ENCODE assay signal across 8 cellular contexts in the genomic region with DNA sequence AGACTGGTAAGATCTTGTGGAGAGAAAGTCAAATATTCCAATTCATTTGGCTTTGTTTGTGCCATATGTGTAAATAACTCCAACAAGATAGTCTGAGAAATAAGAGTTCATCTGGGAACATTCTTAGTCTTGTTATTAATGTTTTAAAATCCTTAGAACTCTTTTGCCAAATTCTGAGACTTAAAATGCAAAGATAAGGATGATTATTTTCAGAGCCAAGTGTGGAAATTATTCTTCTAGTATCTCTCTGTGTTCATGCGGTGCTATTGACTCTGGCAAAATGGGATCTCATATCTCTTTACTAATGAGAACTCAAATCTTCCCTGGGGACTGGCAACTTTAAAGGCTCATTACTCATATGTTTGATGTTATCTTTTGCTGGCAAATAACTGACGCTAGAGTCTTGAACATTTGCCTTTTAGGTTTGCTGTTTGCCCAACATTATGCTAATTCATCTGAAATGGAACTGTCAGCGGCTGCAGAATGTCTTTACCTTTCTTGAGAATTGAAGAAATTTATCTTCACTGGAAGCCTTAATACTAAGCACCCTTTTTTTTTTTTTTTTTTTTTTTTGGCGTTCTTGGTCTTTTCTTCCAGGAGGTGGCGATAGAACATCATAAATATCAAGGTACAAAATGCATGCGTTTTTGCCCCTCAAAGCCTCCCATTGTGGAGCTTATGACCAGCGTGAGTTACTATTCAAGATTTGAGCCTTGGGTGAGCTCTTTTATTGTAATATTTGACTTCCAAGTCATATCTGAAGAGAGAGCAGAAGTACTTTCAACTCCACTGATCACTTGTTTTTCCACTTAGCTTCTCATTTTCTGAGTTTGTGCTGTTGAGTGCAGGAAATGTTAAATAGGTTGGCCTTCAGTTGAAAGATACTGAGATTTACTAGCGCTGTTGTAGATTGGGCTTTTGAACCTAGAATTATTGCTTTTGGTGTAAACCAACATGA.
A peak's percentile ranks its signal among the peaks of the same experiment; 100 is the strongest.
DNase-seq lines count a peak whose midpoint lies in the region; ATAC-seq and TF ChIP-seq lines count a peak whose summit lies in the region.

No MANE protein-coding gene starts in this region.

- ATAC-seq in activated CD8-positive, alpha-beta T cell treated with anti-CD3 and anti-CD28 coated beads for 36 hours, result no peak
- ATAC-seq in Right ventricle myocardium superior (ENCODE audit: poor library complexity) (peak; percentile 75), GM21526 (IDR thresholded peaks at IDR 0.05; ENCODE audit: low FRiP score, unreplicated experiment) (no peak), HG03039 (IDR thresholded peaks at IDR 0.05; ENCODE audit: unreplicated experiment) (no peak)

- H3K4me3 Mint-ChIP-seq in activated CD8-positive, alpha-beta T cell treated with anti-CD3 and anti-CD28 coated beads for 36 hours, result no peak overlapping the region

- CTCF ChIA-PET in activated CD8-positive, alpha-beta T cell treated with anti-CD3 and anti-CD28 coated beads for 36 hours (lab: Charles Lee), result interaction anchor here (0.6 to 7.2 kb wide), 26 partner anchors 9 to 1001 kb away, joined by 3 to 90 read pairs (median 4); partner anchors contain the start of gene IFNG-AS1

- DNase-seq in DMS 273 treated with DMSO at 0.1 percent for 48 hours (lab: John Stamatoyannopoulos, UW) (peak; percentile 45), H4 (ENCODE audit: low spot score) (peak; percentile 52), NCI-H2107 treated with DMSO at 0.1 percent for 48 hours (lab: John Stamatoyannopoulos, UW; ENCODE audit: unreplicated experiment) (peak; percentile 76), Right ventricle myocardium superior (no peak), retinal pigment epithelial cell (ENCODE audit: low read depth) (no peak)
- peak; percentile 20 for DNase-seq in activated CD8-positive, alpha-beta T cell treated with anti-CD3 and anti-CD28 coated beads for 36 hours

- TF ChIP-seq CTCF in activated CD8-positive, alpha-beta T cell treated with anti-CD3 and anti-CD28 coated beads for 36 hours (IDR thresholded peaks at IDR 0.05), result peak; percentile 72
- peak; percentile 53 for TF ChIP-seq CTCF in retinal pigment epithelial cell (conservative IDR thresholded peaks at IDR 0.05; ENCODE audit: low read depth, low read length)

- H3K9me3 Mint-ChIP-seq in activated CD8-positive, alpha-beta T cell treated with anti-CD3 and anti-CD28 coated beads for 36 hours, result no peaks in the 10 kb centered on the region

- peaks cover 16% of the 10 kb centered on the region for H3K4me1 Mint-ChIP-seq in activated CD8-positive, alpha-beta T cell treated with anti-CD3 and anti-CD28 coated beads for 36 hours (ENCODE audit: low read depth)

- no peaks in the 10 kb centered on the region for H3K36me3 Mint-ChIP-seq in activated CD8-positive, alpha-beta T cell treated with anti-CD3 and anti-CD28 coated beads for 36 hours (ENCODE audit: low read depth)

- H3K27ac Mint-ChIP-seq in activated CD8-positive, alpha-beta T cell treated with anti-CD3 and anti-CD28 coated beads for 36 hours, result no peak overlapping the region

- intact Hi-C loops in activated CD8-positive, alpha-beta T cell treated with anti-CD3 and anti-CD28 coated beads for 36 hours (cut with micrococcal nuclease), result loop anchor here (2.0 kb wide), 1 partner anchor 587 kb away; no protein-coding TSS in a partner anchor
- intact Hi-C loops in Right ventricle myocardium superior (cut with DNase I), result loop anchor here (5.0 kb wide), 2 partner anchors 57 to 587 kb away; no protein-coding TSS in a partner anchor

- POLR2A ChIA-PET in activated CD8-positive, alpha-beta T cell treated with anti-CD3 and anti-CD28 coated beads for 36 hours (lab: Charles Lee), result no interaction called here

- no peaks in the 10 kb centered on the region for H3K27me3 Mint-ChIP-seq in activated CD8-positive, alpha-beta T cell treated with anti-CD3 and anti-CD28 coated beads for 36 hours

- no peak overlapping the region for H3K4me3 ChIP-seq in retinal pigment epithelial cell (ENCODE audit: low read length)

Comparison
In these comparisons a context has a peak if more than half of its experiments do, and no peak if none do; other contexts are left out.
1. DNase-seq: peak in DMS 273 treated with DMSO at 0.1 percent for 48 hours (single experiment), H4 (single experiment), NCI-H2107 treated with DMSO at 0.1 percent for 48 hours (single experiment) and activated CD8-positive, alpha-beta T cell treated with anti-CD3 and anti-CD28 coated beads for 36 hours (single experiment); none in Right ventricle myocardium superior (single experiment) and retinal pigment epithelial cell (single experiment).